Comparison of ENCODE assay signal across 8 cellular contexts in genomic region chr17:76268015-76268749, GRCh38. TPM values are rescaled to one million over a fixed set of nuclear protein-coding genes. Genes with fewer than 3 reads are reported as not detected.
DNase-seq lines count a peak whose midpoint lies in the region; ATAC-seq, FAIRE-seq and TF ChIP-seq lines count a peak whose summit lies in the region.

No MANE protein-coding gene starts in this region.

- TF ChIP-seq CTCF in adrenal gland (IDR thresholded peaks at IDR 0.05) (no peak), right atrium auricular region (IDR thresholded peaks at IDR 0.05) (no peak)

- H3K27ac ChIP-seq in adrenal gland (peak overlapping the region in 3 of 5 donors; percentile 8 to 84 (median 36)), right atrium auricular region (peak overlapping the region; percentile 88 to 95), small intestine (ENCODE audit: low read depth in 1 of 2, low read length in 1 of 2) (peak overlapping the region; percentile 77 to 98)

- DNase-seq in SKM-1 (lab: John Stamatoyannopoulos, UW; ENCODE audit: unreplicated experiment) (peak; percentile 73), adrenal gland (peak in 6 of 7 donors; percentile 60 to 82 (median 72)), right atrium auricular region (ENCODE audit: low spot score) (peak; percentile 94), small intestine (peak; percentile 78), SHP77 treated with DMSO at 0.1 percent for 48 hours (lab: John Stamatoyannopoulos, UW) (no peak), SK-N-DZ (ENCODE audit: low spot score) (no peak)

- peaks cover 0 to 5% of the 10 kb centered on the region in 2 donors for H3K36me3 ChIP-seq in adrenal gland (replicated peaks in 1 of 2)
- peaks cover 8% of the 10 kb centered on the region for H3K36me3 ChIP-seq in right atrium auricular region
- H3K36me3 ChIP-seq in small intestine (ENCODE audit: control insufficient read depth in 2 of 2, insufficient read depth in 2 of 2, low read length in 2 of 2), result peaks cover 0 to 3% of the 10 kb centered on the region in 2 donors

- TF ChIP-seq POLR2A in GM18951 (IDR thresholded peaks at IDR 0.05; ENCODE audit: extremely low read depth, insufficient read depth, insufficient read length) (peak; percentile 76), adrenal gland (IDR thresholded peaks at IDR 0.05) (no peak)

- ATAC-seq in HG03025 (IDR thresholded peaks at IDR 0.05; ENCODE audit: low FRiP score, unreplicated experiment), result no peak

- in situ Hi-C loops in GM18951 (cut with MboI; ENCODE audit: low sequenced_read_pairs, unreplicated experiment), result no loop called here

- intact Hi-C loops in adrenal gland (cut with DNase I), result no loop called here

- FAIRE-seq in small intestine (lab: Jason Lieb, UNC), result no peak

- H3K4me1 ChIP-seq in adrenal gland (replicated peaks in 1 of 2), result peaks cover 16 to 55% of the 10 kb centered on the region in 2 donors
- peaks cover 0 to 75% of the 10 kb centered on the region in 2 donors for H3K4me1 ChIP-seq in right atrium auricular region
- peaks cover 7 to 18% of the 10 kb centered on the region in 2 donors for H3K4me1 ChIP-seq in small intestine (ENCODE audit: control insufficient read depth in 2 of 2, insufficient read depth in 1 of 2, low read depth in 1 of 2, low read length in 1 of 2)

- H3K9me3 ChIP-seq in adrenal gland (replicated peaks in 1 of 3) (no peaks in the 10 kb centered on the region), right atrium auricular region (no peaks in the 10 kb centered on the region), small intestine (ENCODE audit: control insufficient read depth, low read depth) (no peaks in the 10 kb centered on the region)

- H3K4me3 ChIP-seq in adrenal gland (no peak overlapping the region), right atrium auricular region (no peak overlapping the region), small intestine (ENCODE audit: low read depth in 1 of 2, low read length in 2 of 2) (peak overlapping the region in 1 of 2 donors; percentile 87)

- H3K27me3 ChIP-seq in adrenal gland (no peaks in the 10 kb centered on the region), right atrium auricular region (no peaks in the 10 kb centered on the region), small intestine (ENCODE audit: control insufficient read depth in 2 of 2, insufficient read depth in 2 of 2, low read length in 2 of 2) (no peaks in the 10 kb centered on the region)

- WGBS in adrenal gland, 4 donors, result 41 to 71% (median 51%) methylated on average over 4 to 9 of the region's 9 CpGs
- WGBS in small intestine, 3 donors, result 6 to 13% (median 10%) methylated on average over 9 of the region's 9 CpGs

RNA-seq across cellular contexts. Expression of gene UBALD2, which starts 3.0 kb away (rescaled TPM):
- total RNA-seq in adrenal gland, result 10 to 100 TPM in 6 of 8 donors, 1 to 10 TPM in 2; 5.4 to 71.2 (median 19.4) TPM
- polyA plus RNA-seq in adrenal gland, result 10 to 100 TPM in 2 of 3 donors, 1 to 10 TPM in 1; 5.2 to 18.2 (median 15.6) TPM
- 1 to 10 TPM; 8.4 to 9.7 TPM for total RNA-seq in right atrium auricular region
- polyA plus RNA-seq in small intestine, result 100 to 1,000 TPM in 2 of 3 donors, 10 to 100 TPM in 1; 54.3 to 118 (median 114) TPM
- 14.4 and 39.1 TPM in 2 replicates for polyA plus RNA-seq in SK-N-DZ (2014; cell fraction: cytosol; rRNA removed)
- 14.5 and 26.2 TPM in 2 replicates for polyA plus RNA-seq in SK-N-DZ (2014; cell fraction: nucleus; rRNA removed)

RNA-seq across cellular contexts. Expression of gene RNF157, which starts 27.9 kb away (rescaled TPM):
- total RNA-seq in adrenal gland, result 1 to 10 TPM; 2.6 to 6.1 (median 4.7) TPM
- polyA plus RNA-seq in adrenal gland, result 1 to 10 TPM; 3.0 to 4.7 (median 4.1) TPM
- 10 to 100 TPM in 1 of 2 donors, 1 to 10 TPM in 1; 9.5 to 13.0 TPM for total RNA-seq in right atrium auricular region
- 10 to 100 TPM; 18.1 to 30.6 (median 25.0) TPM for polyA plus RNA-seq in small intestine
- 42.3 and 54.7 TPM in 2 replicates for polyA plus RNA-seq in SK-N-DZ (2014; cell fraction: cytosol; rRNA removed)
- polyA plus RNA-seq in SK-N-DZ (2014; cell fraction: nucleus; rRNA removed), result 26.2 and 30.9 TPM in 2 replicates

RNA-seq across cellular contexts. Expression of gene QRICH2, which starts 39.9 kb away (rescaled TPM):
- 1 to 10 TPM in 5 of 8 donors, under 1 TPM in 3; 0.12 to 3.3 (median 1.2) TPM for total RNA-seq in adrenal gland
- 10 to 100 TPM in 1 of 3 donors, 1 to 10 TPM in 1, under 1 TPM in 1; 0.09 to 14.2 (median 4.8) TPM for polyA plus RNA-seq in adrenal gland
- total RNA-seq in right atrium auricular region, result 1 to 10 TPM; 1.1 to 1.2 TPM
- 1 to 10 TPM; 2.5 to 3.0 (median 2.7) TPM for polyA plus RNA-seq in small intestine
- polyA plus RNA-seq in SK-N-DZ (2014; cell fraction: cytosol; rRNA removed), result 1.7 and 1.8 TPM in 2 replicates
- 2.2 and 5.5 TPM in 2 replicates for polyA plus RNA-seq in SK-N-DZ (2014; cell fraction: nucleus; rRNA removed)

Comparison
In these comparisons a context has a peak if more than half of its experiments do, and no peak if none do; other contexts are left out.
1. DNase-seq: peak in SKM-1 (single experiment), adrenal gland (6 of 7), right atrium auricular region (single experiment) and small intestine (single experiment); none in SHP77 treated with DMSO at 0.1 percent for 48 hours (single experiment) and SK-N-DZ (single experiment).
2. H3K27ac ChIP-seq: peak in every context shown above with its lines; median percentile 92 in right atrium auricular region; 88 in small intestine; 36 in adrenal gland.